ENCODE assay signal across 1 cellular context in genomic region chr15:31271224-31271635, GRCh38.
TF ChIP-seq lines count a peak whose summit lies in the region.

No MANE protein-coding gene starts in this region.

TF ChIP-seq in HepG2, 621 proteins besides CTCF, POLR2A, EP300 and RAD21 (continued from another document):
- TF ChIP-seq ZBTB2 (CRISPR knock-in tag; IDR thresholded peaks at IDR 0.05; ENCODE audit: low read depth) (no peak), NFE2L2 (IDR thresholded peaks at IDR 0.05; ENCODE audit: low read length) (no peak), ZNF574 (CRISPR knock-in tag; IDR thresholded peaks at IDR 0.05) (no peak), ZNF891 (CRISPR knock-in tag; IDR thresholded peaks at IDR 0.05) (0 out of 2 replicates have a peak, but pooled peaks have one; percentile 3), BRCA1 (CRISPR knock-in tag; IDR thresholded peaks at IDR 0.05) (no peak)
- TF ChIP-seq, protein P1, sequence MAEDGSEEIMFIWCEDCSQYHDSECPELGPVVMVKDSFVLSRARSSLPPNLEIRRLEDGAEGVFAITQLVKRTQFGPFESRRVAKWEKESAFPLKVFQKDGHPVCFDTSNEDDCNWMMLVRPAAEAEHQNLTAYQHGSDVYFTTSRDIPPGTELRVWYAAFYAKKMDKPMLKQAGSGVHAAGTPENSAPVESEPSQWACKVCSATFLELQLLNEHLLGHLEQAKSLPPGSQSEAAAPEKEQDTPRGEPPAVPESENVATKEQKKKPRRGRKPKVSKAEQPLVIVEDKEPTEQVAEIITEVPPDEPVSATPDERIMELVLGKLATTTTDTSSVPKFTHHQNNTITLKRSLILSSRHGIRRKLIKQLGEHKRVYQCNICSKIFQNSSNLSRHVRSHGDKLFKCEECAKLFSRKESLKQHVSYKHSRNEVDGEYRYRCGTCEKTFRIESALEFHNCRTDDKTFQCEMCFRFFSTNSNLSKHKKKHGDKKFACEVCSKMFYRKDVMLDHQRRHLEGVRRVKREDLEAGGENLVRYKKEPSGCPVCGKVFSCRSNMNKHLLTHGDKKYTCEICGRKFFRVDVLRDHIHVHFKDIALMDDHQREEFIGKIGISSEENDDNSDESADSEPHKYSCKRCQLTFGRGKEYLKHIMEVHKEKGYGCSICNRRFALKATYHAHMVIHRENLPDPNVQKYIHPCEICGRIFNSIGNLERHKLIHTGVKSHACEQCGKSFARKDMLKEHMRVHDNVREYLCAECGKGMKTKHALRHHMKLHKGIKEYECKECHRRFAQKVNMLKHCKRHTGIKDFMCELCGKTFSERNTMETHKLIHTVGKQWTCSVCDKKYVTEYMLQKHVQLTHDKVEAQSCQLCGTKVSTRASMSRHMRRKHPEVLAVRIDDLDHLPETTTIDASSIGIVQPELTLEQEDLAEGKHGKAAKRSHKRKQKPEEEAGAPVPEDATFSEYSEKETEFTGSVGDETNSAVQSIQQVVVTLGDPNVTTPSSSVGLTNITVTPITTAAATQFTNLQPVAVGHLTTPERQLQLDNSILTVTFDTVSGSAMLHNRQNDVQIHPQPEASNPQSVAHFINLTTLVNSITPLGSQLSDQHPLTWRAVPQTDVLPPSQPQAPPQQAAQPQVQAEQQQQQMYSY (CRISPR knock-in tag; IDR thresholded peaks at IDR 0.05) = no peak
